In genomic region chrX:13081385-13082285, GRCh38 we compare ENCODE assay signal across 9 cellular contexts. TPM values are rescaled to one million over a fixed set of nuclear protein-coding genes. Genes with fewer than 3 reads are reported as not detected.
DNase-seq lines count a peak whose midpoint lies in the region; ATAC-seq, FAIRE-seq and TF ChIP-seq lines count a peak whose summit lies in the region.
"Had no signal": no experiment of that assay in that cellular context is flagged by ENCODE, and none has a peak within 500 bp of the region (broad histone marks: within the 10 kb centered on the region; RNA-seq: fewer than 3 reads in every experiment).

No MANE protein-coding gene starts in this region.

- ATAC-seq in CD4-positive, CD25-positive, alpha-beta regulatory T cell (ENCODE audit: low read depth in 2 of 2) = peak in 1 of 2 donors; percentile 8
- ATAC-seq in GM21576 (IDR thresholded peaks at IDR 0.05; ENCODE audit: unreplicated experiment) (peak; percentile 52), Panc1 (no peak), GM19324 (IDR thresholded peaks at IDR 0.05; ENCODE audit: low FRiP score, unreplicated experiment) (no peak), HG02840 (IDR thresholded peaks at IDR 0.05; ENCODE audit: low FRiP score, unreplicated experiment) (no peak)

- TF ChIP-seq EP300 in suprapubic skin (IDR thresholded peaks at IDR 0.05) = no peak

- no peak for TF ChIP-seq POLR2A in suprapubic skin (IDR thresholded peaks at IDR 0.05)

- no peaks in the 10 kb centered on the region for H3K36me3 ChIP-seq in CD4-positive, CD25-positive, alpha-beta regulatory T cell (ENCODE audit: control insufficient read depth, insufficient read depth, low read length)
- H3K36me3 ChIP-seq in Panc1 (ENCODE audit: control insufficient read depth, insufficient read depth, low read length) (no peaks in the 10 kb centered on the region), kidney (ENCODE audit: control insufficient read depth in 1 of 2, insufficient read depth in 2 of 2, low read length in 2 of 2) (no peaks in the 10 kb centered on the region), suprapubic skin (no peaks in the 10 kb centered on the region)

- POLR2A ChIA-PET in Panc1 (lab: Charles Lee) = no interaction called here
- POLR2A ChIA-PET in GM10248 (lab: Yijun Ruan, JAX) = interaction anchor here (0.7 to 0.9 kb wide), 2 partner anchors 132 to 182 kb away, joined by 3 to 4 read pairs; no protein-coding TSS in a partner anchor

- intact Hi-C loops in Panc1 (cut with micrococcal nuclease; ENCODE audit: unreplicated experiment) (no loop called here), kidney (cut with DNase I) (no loop called here)

- TF ChIP-seq CTCF in Panc1 (IDR thresholded peaks at IDR 0.05) = no peak
- no peak for TF ChIP-seq CTCF in kidney (IDR thresholded peaks at IDR 0.05; ENCODE audit: borderline replicate concordance, extremely low read depth, insufficient read depth)
- TF ChIP-seq CTCF in GM10248 (IDR thresholded peaks at IDR 0.05; ENCODE audit: control extremely low read depth, extremely low read depth, low read depth, missing control alignments) = no peak
- no peak for TF ChIP-seq CTCF in suprapubic skin (IDR thresholded peaks at IDR 0.05)

- H3K27me3 ChIP-seq in CD4-positive, CD25-positive, alpha-beta regulatory T cell (ENCODE audit: control insufficient read depth, insufficient read depth, low read length) = no peaks in the 10 kb centered on the region
- H3K27me3 ChIP-seq in Panc1 (ENCODE audit: control insufficient read depth, insufficient read depth, low read length) = no peaks in the 10 kb centered on the region
- no peaks in the 10 kb centered on the region for H3K27me3 ChIP-seq in suprapubic skin

- peaks cover 84% of the 10 kb centered on the region for H3K4me1 ChIP-seq in CD4-positive, CD25-positive, alpha-beta regulatory T cell (ENCODE audit: control insufficient read depth, insufficient read depth, low read length, poor library complexity, severe bottlenecking)
- peaks cover 3% of the 10 kb centered on the region; the same call in 1 of the 2 replicates for H3K4me1 ChIP-seq in Panc1 (ENCODE audit: control insufficient read depth, insufficient read depth, low read length)
- peaks cover 6 to 8% of the 10 kb centered on the region in 2 donors for H3K4me1 ChIP-seq in kidney (ENCODE audit: control insufficient read depth in 1 of 2, insufficient read depth in 1 of 2, low read depth in 1 of 2, low read length in 2 of 2)
- H3K4me1 ChIP-seq in suprapubic skin = peaks cover 6% of the 10 kb centered on the region

- FAIRE-seq in kidney (lab: Jason Lieb, UNC) = peak; percentile 58

- peak overlapping the region; percentile 88 to 97 (median 90) for H3K27ac Mint-ChIP-seq in CD4-positive, CD25-positive, alpha-beta regulatory T cell

- peak overlapping the region; percentile 58 for H3K27ac ChIP-seq in CD4-positive, CD25-positive, alpha-beta regulatory T cell (ENCODE audit: insufficient read depth, low read length, poor library complexity, severe bottlenecking)
- H3K27ac ChIP-seq in Panc1 (ENCODE audit: low read length) = peak overlapping the region; percentile 57; the same call in 1 of the 2 replicates
- H3K27ac ChIP-seq in kidney (ENCODE audit: low read depth in 2 of 2, low read length in 2 of 2) = peak overlapping the region; percentile 6 to 47
- no peak overlapping the region for H3K27ac ChIP-seq in suprapubic skin

- in situ Hi-C loops in Panc1 (cut with HindIII; ENCODE audit: low pct_unique_long_range_greater_than_20kb, low sequenced_read_pairs) = no loop called here

- peak in 2 of 3 donors; percentile 38 to 62 for DNase-seq in CD4-positive, CD25-positive, alpha-beta regulatory T cell
- DNase-seq in Panc1 (ENCODE audit: low read depth, low spot score) (no peak), kidney (no peak), GM10248 (ENCODE audit: extremely low spot score) (no peak), suprapubic skin (ENCODE audit: low spot score in 2 of 2) (no peak)
- DNase-seq: NCI-H1436 had no signal

- peaks cover 0 to 2% (median 0%) of the 10 kb centered on the region in 7 donors for H3K9me3 Mint-ChIP-seq in CD4-positive, CD25-positive, alpha-beta regulatory T cell

- BruUV-seq in Panc1 (replicated peaks; lab: Mats Ljungman, UMichigan) = no TSS peak

- peak overlapping the region; percentile 53 for H3K4me3 ChIP-seq in CD4-positive, CD25-positive, alpha-beta regulatory T cell (ENCODE audit: low read depth, low read length)
- H3K4me3 ChIP-seq in Panc1 (ENCODE audit: low read depth in 2 of 2, low read length in 2 of 2) = no peak overlapping the region
- H3K4me3 ChIP-seq in kidney (ENCODE audit: low read length in 2 of 2) = no peak overlapping the region
- no peak overlapping the region for H3K4me3 ChIP-seq in suprapubic skin

- peaks cover 31 to 92% (median 56%) of the 10 kb centered on the region in 4 donors for H3K4me1 Mint-ChIP-seq in CD4-positive, CD25-positive, alpha-beta regulatory T cell

- no peaks in the 10 kb centered on the region for H3K9me3 ChIP-seq in CD4-positive, CD25-positive, alpha-beta regulatory T cell (ENCODE audit: control insufficient read depth in 2 of 2, low read length in 2 of 2)
- H3K9me3 ChIP-seq in Panc1 (ENCODE audit: control insufficient read depth, insufficient read depth, low read depth, low read length) (no peaks in the 10 kb centered on the region), kidney (ENCODE audit: control insufficient read depth in 1 of 2, low read length in 2 of 2) (no peaks in the 10 kb centered on the region), suprapubic skin (no peaks in the 10 kb centered on the region)

- no peaks in the 10 kb centered on the region for H3K36me3 Mint-ChIP-seq in CD4-positive, CD25-positive, alpha-beta regulatory T cell

- no peaks in the 10 kb centered on the region for H3K27me3 Mint-ChIP-seq in CD4-positive, CD25-positive, alpha-beta regulatory T cell

- H3K4me3 Mint-ChIP-seq in CD4-positive, CD25-positive, alpha-beta regulatory T cell = peak overlapping the region; percentile 67 to 83 (median 80)

- CTCF ChIA-PET in Panc1 (lab: Charles Lee) (interaction anchor here (0.6 kb wide), 1 partner anchor 45 kb away, joined by 4 read pairs; no protein-coding TSS in a partner anchor), GM10248 (lab: Yijun Ruan, JAX) (interaction anchor here (1.0 to 1.7 kb wide), 5 partner anchors 9 to 131 kb away, joined by 3 to 5 read pairs (median 3); no protein-coding TSS in a partner anchor)

- 67% methylated on average over 7 of the region's 7 CpGs for WGBS in suprapubic skin

- no peak overlapping the region for H3K9ac ChIP-seq in kidney (ENCODE audit: low read length in 2 of 2)

RNA-seq across cellular contexts. Expression of gene FAM9C, which starts 37.2 kb away (rescaled TPM):
- not detected for total RNA-seq in CD4-positive, CD25-positive, alpha-beta regulatory T cell
- polyA plus RNA-seq in CD4-positive, CD25-positive, alpha-beta regulatory T cell = not detected
- total RNA-seq in Panc1 (2021; ENCODE audit: unreplicated experiment) (not detected), kidney (not detected), suprapubic skin (not detected)
- not detected for polyA plus RNA-seq in Panc1 (2012; ENCODE audit: insufficient read length)
- polyA plus RNA-seq in kidney (ENCODE audit: insufficient read depth, low read depth, low replicate concordance) = not detected

Comparison
In these comparisons a context has a peak if more than half of its experiments do, and no peak if none do; other contexts are left out.
1. DNase-seq: peak in CD4-positive, CD25-positive, alpha-beta regulatory T cell (2 of 3); none in Panc1 (single experiment), kidney (single experiment), GM10248 (single experiment) and suprapubic skin (0 of 2).